In genomic region chr9:70753311-70753710, GRCh38 we compare ENCODE assay signal across 21 cellular contexts.
DNase-seq lines count a peak whose midpoint lies in the region; TF ChIP-seq lines count a peak whose summit lies in the region.
"Had no signal": no experiment of that assay in that cellular context is flagged by ENCODE, and none has a peak within 500 bp of the region (broad histone marks: within the 10 kb centered on the region; RNA-seq: fewer than 3 reads in every experiment).

No MANE protein-coding gene starts in this region.

- H3K9me3 Mint-ChIP-seq in activated T-helper 1 cell treated with anti-CD3 and anti-CD28 coated beads, Interleukin-12 subunit alpha, Interleukin-12 subunit beta, Interleukin-2, Interleukin-4 antibody, amounts not matched to agents 30 ng/mL and 10 ng/mL and 1 ng/mL, durations not matched to agents 14 hours and 24 hours and 36 hours, result no peaks in the 10 kb centered on the region

- no peak for TF ChIP-seq CTCF in A673 (conservative IDR thresholded peaks at IDR 0.05; ENCODE audit: low read depth, low read length)
- no peak for TF ChIP-seq CTCF in fibroblast of the aortic adventitia (IDR thresholded peaks at IDR 0.05; ENCODE audit: insufficient read depth, low read length)

- H3K27me3 Mint-ChIP-seq in activated T-helper 1 cell treated with anti-CD3 and anti-CD28 coated beads, Interleukin-12 subunit alpha, Interleukin-12 subunit beta, Interleukin-2, Interleukin-4 antibody, amounts not matched to agents 30 ng/mL and 10 ng/mL and 1 ng/mL, durations not matched to agents 14 hours and 24 hours and 36 hours (ENCODE audit: insufficient read depth), result peaks cover 4% of the 10 kb centered on the region
- H3K27me3 Mint-ChIP-seq: B cell; CD4-positive, CD25-positive, alpha-beta regulatory T cell had no signal

- H3K27ac Mint-ChIP-seq in activated T-helper 1 cell treated with anti-CD3 and anti-CD28 coated beads, Interleukin-12 subunit alpha, Interleukin-12 subunit beta, Interleukin-2, Interleukin-4 antibody, amounts not matched to agents 30 ng/mL and 10 ng/mL and 1 ng/mL, durations not matched to agents 14 hours and 24 hours and 36 hours, result no peak overlapping the region
- H3K27ac Mint-ChIP-seq: B cell; CD4-positive, CD25-positive, alpha-beta regulatory T cell; CD8-positive, alpha-beta memory T cell had no signal

- DNase-seq in NCI-H2081 (lab: John Stamatoyannopoulos, UW) (peak; percentile 17 to 45), NCI-H2081 treated with DMSO at 0.1 percent for 48 hours (lab: John Stamatoyannopoulos, UW) (no peak), A673 (ENCODE audit: low spot score) (peak; percentile 64), NCI-H82 (lab: John Stamatoyannopoulos, UW) (peak; percentile 92), fibroblast of the aortic adventitia (ENCODE audit: low read depth) (peak; percentile 37), T1000 (lab: John Stamatoyannopoulos, UW) (no peak)
- DNase-seq in activated T-helper 1 cell treated with anti-CD3 and anti-CD28 coated beads, Interleukin-12 subunit alpha, Interleukin-12 subunit beta, Interleukin-2, Interleukin-4 antibody, amounts not matched to agents 30 ng/mL and 10 ng/mL and 1 ng/mL, durations not matched to agents 14 hours and 24 hours and 36 hours (ENCODE audit: low spot score), result no peak
- DNase-seq: C1 segment of cervical spinal cord; CD4-positive, CD25-positive, alpha-beta regulatory T cell; CD8-positive, alpha-beta memory T cell; COR-L47; DMS 273 treated with DMSO at 0.1 percent for 48 hours; DMS53; DND-41; EL; GM23248; HCEC 1CT had no signal

- H3K36me3 Mint-ChIP-seq in activated T-helper 1 cell treated with anti-CD3 and anti-CD28 coated beads, Interleukin-12 subunit alpha, Interleukin-12 subunit beta, Interleukin-2, Interleukin-4 antibody, amounts not matched to agents 30 ng/mL and 10 ng/mL and 1 ng/mL, durations not matched to agents 14 hours and 24 hours and 36 hours (ENCODE audit: low read depth), result no peaks in the 10 kb centered on the region
- H3K36me3 Mint-ChIP-seq: CD4-positive, CD25-positive, alpha-beta regulatory T cell; CD8-positive, alpha-beta memory T cell had no signal

- BruUV-seq in A673 (replicated peaks; lab: Mats Ljungman, UMichigan), result no TSS peak

- H3K4me1 Mint-ChIP-seq in activated T-helper 1 cell treated with anti-CD3 and anti-CD28 coated beads, Interleukin-12 subunit alpha, Interleukin-12 subunit beta, Interleukin-2, Interleukin-4 antibody, amounts not matched to agents 30 ng/mL and 10 ng/mL and 1 ng/mL, durations not matched to agents 14 hours and 24 hours and 36 hours (ENCODE audit: low read depth), result no peaks in the 10 kb centered on the region
- H3K4me1 Mint-ChIP-seq: B cell; CD4-positive, CD25-positive, alpha-beta regulatory T cell; CD8-positive, alpha-beta memory T cell had no signal

- no peaks in the 10 kb centered on the region for H3K4me1 ChIP-seq in A673 (ENCODE audit: insufficient read depth, low read length, poor library complexity, severe bottlenecking)
- H3K4me1 ChIP-seq: A549 had no signal

- H3K27ac ChIP-seq in A673 (ENCODE audit: low read depth, low read length, poor library complexity, severe bottlenecking), result no peak overlapping the region
- H3K27ac ChIP-seq: 22Rv1, A549, GM23248 had no signal

- H3K9me3 ChIP-seq in A673 (ENCODE audit: low read depth, low read length, poor library complexity, severe bottlenecking), result no peaks in the 10 kb centered on the region
- H3K9me3 ChIP-seq: A549 had no signal

- H3K36me3 ChIP-seq in A673 (ENCODE audit: insufficient read depth, low read length, poor library complexity, severe bottlenecking), result no peaks in the 10 kb centered on the region

- POLR2A ChIA-PET in A673 (lab: Charles Lee; ENCODE audit: low non-redundant PET), result no interaction called here

- no peaks in the 10 kb centered on the region for H3K27me3 ChIP-seq in A673 (replicated peaks; ENCODE audit: insufficient read depth, low read depth, low read length, poor library complexity)

- no peak overlapping the region for H3K4me3 Mint-ChIP-seq in activated T-helper 1 cell treated with anti-CD3 and anti-CD28 coated beads, Interleukin-12 subunit alpha, Interleukin-12 subunit beta, Interleukin-2, Interleukin-4 antibody, amounts not matched to agents 30 ng/mL and 10 ng/mL and 1 ng/mL, durations not matched to agents 14 hours and 24 hours and 36 hours
- H3K4me3 Mint-ChIP-seq: B cell; CD4-positive, CD25-positive, alpha-beta regulatory T cell; CD8-positive, alpha-beta memory T cell had no signal

- CTCF ChIA-PET in A673 (lab: Charles Lee), result no interaction called here

- H3K4me3 ChIP-seq in A673 (ENCODE audit: low read depth, low read length, poor library complexity, severe bottlenecking), result no peak overlapping the region
- H3K4me3 ChIP-seq in fibroblast of the aortic adventitia (ENCODE audit: low read depth, low read length), result no peak overlapping the region
- H3K4me3 ChIP-seq: A549, GM12878, GM23248 had no signal

- intact Hi-C loops in A673 (cut with micrococcal nuclease; ENCODE audit: unreplicated experiment), result no loop called here
- intact Hi-C loops in activated T-helper 1 cell treated with anti-CD3 and anti-CD28 coated beads, Interleukin-12 subunit alpha, Interleukin-12 subunit beta, Interleukin-2, Interleukin-4 antibody, amounts not matched to agents 30 ng/mL and 10 ng/mL and 1 ng/mL, durations not matched to agents 14 hours and 24 hours and 36 hours (cut with micrococcal nuclease), result no loop called here

Comparison
In these comparisons a context has a peak if more than half of its experiments do, and no peak if none do; other contexts are left out.
1. DNase-seq: peak in NCI-H2081 (2 of 2), A673 (single experiment), NCI-H82 (single experiment) and fibroblast of the aortic adventitia (single experiment); none in NCI-H2081 treated with DMSO at 0.1 percent for 48 hours (single experiment), activated T-helper 1 cell treated with anti-CD3 and anti-CD28 coated beads, Interleukin-12 subunit alpha, Interleukin-12 subunit beta, Interleukin-2, Interleukin-4 antibody, amounts not matched to agents 30 ng/mL and 10 ng/mL and 1 ng/mL, durations not matched to agents 14 hours and 24 hours and 36 hours (single experiment) and T1000 (single experiment).